ENCODE assay signal across 11 cellular contexts in genomic region chr17:67503184-67503583, GRCh38.
DNase-seq lines count a peak whose midpoint lies in the region; ATAC-seq and TF ChIP-seq lines count a peak whose summit lies in the region.
"Had no signal": no experiment of that assay in that cellular context is flagged by ENCODE, and none has a peak within 500 bp of the region (broad histone marks: within the 10 kb centered on the region; RNA-seq: fewer than 3 reads in every experiment).

No MANE protein-coding gene starts in this region.

- H3K27me3 Mint-ChIP-seq in CD4-positive, CD25-positive, alpha-beta regulatory T cell = no peaks in the 10 kb centered on the region

- in situ Hi-C loops in GM13976 (cut with MboI; ENCODE audit: low sequenced_read_pairs, unreplicated experiment) = no loop called here

- no peak for TF ChIP-seq CTCF in GM13976 (IDR thresholded peaks at IDR 0.05; ENCODE audit: borderline replicate concordance, control extremely low read depth, extremely low read depth, insufficient read depth, missing control alignments)

- H3K27ac Mint-ChIP-seq in CD4-positive, CD25-positive, alpha-beta regulatory T cell = peak overlapping the region in 2 of 3 donors; percentile 7 to 75

- H3K27me3 ChIP-seq in CD4-positive, CD25-positive, alpha-beta regulatory T cell (ENCODE audit: control insufficient read depth, insufficient read depth, low read length) = no peaks in the 10 kb centered on the region
- H3K27me3 ChIP-seq: cardiac muscle cell, esophagus squamous epithelium had no signal

- DNase-seq in CD4-positive, CD25-positive, alpha-beta regulatory T cell = no peak
- DNase-seq in EL (peak; percentile 10), SW480 (ENCODE audit: low spot score) (peak; percentile 44), glomerular visceral epithelial cell (ENCODE audit: extremely low spot score) (peak; percentile 13), GM13976 (ENCODE audit: low spot score) (no peak), NOMO-1 treated with DMSO at 0.1 percent for 48 hours (lab: John Stamatoyannopoulos, UW; ENCODE audit: unreplicated experiment) (no peak), GF-D8 (lab: John Stamatoyannopoulos, UW) (no peak)
- DNase-seq: esophagus squamous epithelium, islet precursor cell, NCI-H446 treated with DMSO at 0.1 percent for 48 hours had no signal

- H3K9me3 ChIP-seq in CD4-positive, CD25-positive, alpha-beta regulatory T cell (ENCODE audit: control insufficient read depth in 2 of 2, low read length in 2 of 2) = peaks cover 2 to 8% of the 10 kb centered on the region in 2 experiments

- H3K4me3 Mint-ChIP-seq in CD4-positive, CD25-positive, alpha-beta regulatory T cell = no peak overlapping the region

- H3K9me3 Mint-ChIP-seq in CD4-positive, CD25-positive, alpha-beta regulatory T cell = peaks cover 0 to 9% (median 3%) of the 10 kb centered on the region in 7 donors

- H3K4me3 ChIP-seq in CD4-positive, CD25-positive, alpha-beta regulatory T cell (ENCODE audit: low read depth, low read length) = no peak overlapping the region
- H3K4me3 ChIP-seq: cardiac muscle cell, esophagus squamous epithelium had no signal

- no peak overlapping the region for H3K27ac ChIP-seq in CD4-positive, CD25-positive, alpha-beta regulatory T cell (ENCODE audit: insufficient read depth, low read length, poor library complexity, severe bottlenecking)
- H3K27ac ChIP-seq: cardiac muscle cell, esophagus squamous epithelium had no signal

- peaks cover 23 to 55% (median 29%) of the 10 kb centered on the region in 4 donors for H3K4me1 Mint-ChIP-seq in CD4-positive, CD25-positive, alpha-beta regulatory T cell

- H3K36me3 ChIP-seq in CD4-positive, CD25-positive, alpha-beta regulatory T cell (ENCODE audit: control insufficient read depth, insufficient read depth, low read length) = no peaks in the 10 kb centered on the region
- H3K36me3 ChIP-seq: cardiac muscle cell, esophagus squamous epithelium had no signal

- ATAC-seq in CD4-positive, CD25-positive, alpha-beta regulatory T cell (ENCODE audit: low read depth in 2 of 2) = no peak

- H3K36me3 Mint-ChIP-seq in CD4-positive, CD25-positive, alpha-beta regulatory T cell = peaks cover 8% of the 10 kb centered on the region

- no peaks in the 10 kb centered on the region for H3K4me1 ChIP-seq in CD4-positive, CD25-positive, alpha-beta regulatory T cell (ENCODE audit: control insufficient read depth, insufficient read depth, low read length, poor library complexity, severe bottlenecking)
- H3K4me1 ChIP-seq: esophagus squamous epithelium had no signal

Comparison
In these comparisons a context has a peak if more than half of its experiments do, and no peak if none do; other contexts are left out.
1. DNase-seq: peak in EL (single experiment), SW480 (single experiment) and glomerular visceral epithelial cell (single experiment); none in CD4-positive, CD25-positive, alpha-beta regulatory T cell (0 of 3), GM13976 (single experiment), NOMO-1 treated with DMSO at 0.1 percent for 48 hours (single experiment) and GF-D8 (single experiment).